16 cellular contexts compared by ENCODE assay signal in genomic region chr16:27811881-27812280, GRCh38.
DNase-seq lines count a peak whose midpoint lies in the region; ATAC-seq and TF ChIP-seq lines count a peak whose summit lies in the region.
"Had no signal": no experiment of that assay in that cellular context is flagged by ENCODE, and none has a peak within 500 bp of the region (broad histone marks: within the 10 kb centered on the region; RNA-seq: fewer than 3 reads in every experiment).

No MANE protein-coding gene starts in this region.

- H3K36me3 ChIP-seq in RWPE2 (ENCODE audit: low read depth) (no peaks in the 10 kb centered on the region), spleen (no peaks in the 10 kb centered on the region), testis (ENCODE audit: low read depth, missing control alignments) (no peaks in the 10 kb centered on the region), left ventricle myocardium inferior (no peaks in the 10 kb centered on the region)

- H3K27ac Mint-ChIP-seq in CD14-positive monocyte, result peak overlapping the region in 1 of 7 donors; percentile 8
- H3K27ac Mint-ChIP-seq: CD4-positive, alpha-beta memory T cell had no signal

- H3K9me3 Mint-ChIP-seq in CD14-positive monocyte, result peaks cover 0 to 5% (median 0%) of the 10 kb centered on the region in 7 donors

- H3K9me3 ChIP-seq in RWPE2 (ENCODE audit: severe bottlenecking) (no peaks in the 10 kb centered on the region), spleen (peaks cover 0 to 10% (median 0%) of the 10 kb centered on the region in 8 donors), testis (no peaks in the 10 kb centered on the region), left ventricle myocardium inferior (replicated peaks) (peaks cover 8% of the 10 kb centered on the region)

- TF ChIP-seq POLR2A in spleen (IDR thresholded peaks at IDR 0.05) (no peak), testis (IDR thresholded peaks at IDR 0.05) (no peak)

- TF ChIP-seq CTCF in CD14-positive monocyte (IDR thresholded peaks at IDR 0.05), result no peak
- no peak for TF ChIP-seq CTCF in RWPE2 (IDR thresholded peaks at IDR 0.05; ENCODE audit: poor library complexity, severe bottlenecking)
- TF ChIP-seq CTCF in spleen (IDR thresholded peaks at IDR 0.05 in 8 of 11, conservative IDR thresholded peaks at IDR 0.05 in 3 of 11), result no peak
- no peak for TF ChIP-seq CTCF in testis (IDR thresholded peaks at IDR 0.05)
- TF ChIP-seq CTCF in left ventricle myocardium inferior (IDR thresholded peaks at IDR 0.05; ENCODE audit: borderline replicate concordance), result no peak

- H3K27ac ChIP-seq in RWPE2 (ENCODE audit: poor library complexity, severe bottlenecking), result no peak overlapping the region
- no peak overlapping the region for H3K27ac ChIP-seq in spleen
- H3K27ac ChIP-seq in testis, result no peak overlapping the region
- no peak overlapping the region for H3K27ac ChIP-seq in left ventricle myocardium inferior (replicated peaks)
- H3K27ac ChIP-seq: GM23248 had no signal

- H3K27me3 ChIP-seq in RWPE2 (ENCODE audit: insufficient read depth, poor library complexity, severe bottlenecking) (no peaks in the 10 kb centered on the region), spleen (replicated peaks in 1 of 7) (peaks cover 0 to 22% (median 0%) of the 10 kb centered on the region in 7 donors), testis (no peaks in the 10 kb centered on the region), left ventricle myocardium inferior (ENCODE audit: low read depth) (peaks cover 27% of the 10 kb centered on the region)

- H3K4me3 ChIP-seq in RWPE2 (ENCODE audit: severe bottlenecking), result no peak overlapping the region
- H3K4me3 ChIP-seq in spleen, result no peak overlapping the region
- H3K4me3 ChIP-seq in testis, result no peak overlapping the region
- H3K4me3 ChIP-seq in left ventricle myocardium inferior, result no peak overlapping the region
- H3K4me3 ChIP-seq: GM23248 had no signal

- no peak for ATAC-seq in RWPE2 (ENCODE audit: low read depth)

- 75 to 86% (median 79%) methylated on average over 3 of the region's 3 CpGs for WGBS in spleen, 5 donors
- WGBS in testis, 2 donors, result 53 to 86% methylated on average over 3 of the region's 3 CpGs

- no peak overlapping the region for H3K4me3 Mint-ChIP-seq in CD14-positive monocyte
- H3K4me3 Mint-ChIP-seq: CD4-positive, alpha-beta memory T cell had no signal

- H3K4me1 Mint-ChIP-seq in CD14-positive monocyte, result no peaks in the 10 kb centered on the region
- H3K4me1 Mint-ChIP-seq: CD4-positive, alpha-beta memory T cell had no signal

- H3K36me3 Mint-ChIP-seq in CD14-positive monocyte, result no peaks in the 10 kb centered on the region

- intact Hi-C loops in CD14-positive monocyte (cut with micrococcal nuclease), result no loop called here
- intact Hi-C loops in spleen (cut with DNase I; ENCODE audit: low total_unique reads), result no loop called here
- intact Hi-C loops in testis (cut with DNase I; ENCODE audit: low total_unique reads), result no loop called here
- intact Hi-C loops in left ventricle myocardium inferior (cut with micrococcal nuclease), result no loop called here

- H3K27me3 Mint-ChIP-seq in CD14-positive monocyte (ENCODE audit: low read depth in 3 of 3), result peaks cover 0 to 10% (median 7%) of the 10 kb centered on the region in 3 donors

- H3K4me1 ChIP-seq in RWPE2 (ENCODE audit: insufficient read depth, poor library complexity, severe bottlenecking), result no peaks in the 10 kb centered on the region
- H3K4me1 ChIP-seq in spleen, result no peaks in the 10 kb centered on the region
- no peaks in the 10 kb centered on the region for H3K4me1 ChIP-seq in testis
- no peaks in the 10 kb centered on the region for H3K4me1 ChIP-seq in left ventricle myocardium inferior

- DNase-seq in CD14-positive monocyte (ENCODE audit: low spot score) (peak; percentile 8), RWPE2 (ENCODE audit: low spot score) (peak; percentile 18), islet precursor cell (peak; percentile 45), spleen (peak; percentile 23), NCI-H510A (lab: John Stamatoyannopoulos, UW) (no peak), testis (no peak), left ventricle myocardium inferior (no peak)
- DNase-seq in stimulated activated CD4-positive, alpha-beta T cell treated with anti-CD3 and anti-CD28 coated beads, Interleukin-4, amount 100 ng/mL, for 1 hour, result no peak
- DNase-seq: ACHN; C1 segment of cervical spinal cord; CD4-positive, alpha-beta memory T cell; DMS153; DND-41; GDM1; GM23248; IMR-90 had no signal

Comparison
In these comparisons a context has a peak if more than half of its experiments do, and no peak if none do; other contexts are left out.
1. DNase-seq: peak in CD14-positive monocyte (single experiment), RWPE2 (single experiment), islet precursor cell (single experiment) and spleen (single experiment); none in NCI-H510A (single experiment), testis (single experiment), stimulated activated CD4-positive, alpha-beta T cell treated with anti-CD3 and anti-CD28 coated beads, Interleukin-4, amount 100 ng/mL, for 1 hour (single experiment) and left ventricle myocardium inferior (single experiment).